ENCODE assay signal across 1 cellular context in genomic region chr3:98554580-98554979, GRCh38.
TF ChIP-seq lines count a peak whose summit lies in the region.

No MANE protein-coding gene starts in this region.

TF ChIP-seq in K562, 482 proteins besides CTCF, POLR2A, EP300 and RAD21:
- no peak for TF ChIP-seq FOXM1 (IDR thresholded peaks at IDR 0.05; ENCODE audit: low read depth)
- TF ChIP-seq FOXM1 (CRISPR knock-in tag; IDR thresholded peaks at IDR 0.05; ENCODE audit: low read depth) = no peak
- no peak for TF ChIP-seq ZC3H4 (CRISPR knock-in tag; IDR thresholded peaks at IDR 0.05; ENCODE audit: borderline replicate concordance)
- TF ChIP-seq ZNF347 (CRISPR knock-in tag; IDR thresholded peaks at IDR 0.05; ENCODE audit: low read depth) = no peak
